Comparison of ENCODE assay signal across 10 cellular contexts in the genomic region with DNA sequence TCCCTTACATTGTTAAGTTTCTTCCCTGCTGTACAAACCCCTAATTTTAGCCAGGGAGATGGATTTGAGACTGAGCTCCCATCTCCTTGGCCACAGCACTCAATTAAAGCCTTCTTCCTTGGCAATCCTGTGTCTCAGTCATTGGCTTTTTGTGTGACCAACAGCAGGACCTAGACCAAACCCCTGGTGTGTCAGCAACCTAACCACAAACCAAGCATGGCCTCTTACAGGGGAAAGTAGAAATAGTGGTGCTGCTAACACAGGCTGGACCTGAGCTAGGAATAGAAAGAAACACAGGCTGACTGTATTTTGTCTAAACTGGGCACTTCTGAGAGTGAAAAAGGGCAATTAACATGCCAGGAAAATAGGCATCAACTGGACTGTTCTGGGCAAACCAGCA. TPM values are rescaled to one million over a fixed set of nuclear protein-coding genes. Genes with fewer than 3 reads are reported as not detected.
A peak's percentile ranks its signal among the peaks of the same experiment; 100 is the strongest.
DNase-seq lines count a peak whose midpoint lies in the region; ATAC-seq and TF ChIP-seq lines count a peak whose summit lies in the region.
"Had no signal": no experiment of that assay in that cellular context is flagged by ENCODE, and none has a peak within 500 bp of the region (broad histone marks: within the 10 kb centered on the region; RNA-seq: fewer than 3 reads in every experiment).

No MANE protein-coding gene starts in this region.

- H3K4me3 ChIP-seq in neutrophil (ENCODE audit: low read depth in 1 of 2, low read length in 1 of 2) (no peak overlapping the region), MG63 (no peak overlapping the region)

- peak overlapping the region; percentile 40 for H3K27ac Mint-ChIP-seq in activated CD8-positive, alpha-beta T cell treated with anti-CD3 and anti-CD28 coated beads, Interleukin-2, amount 10 ng/mL, durations not matched to agents 7 days and 5 days

- peaks cover 21% of the 10 kb centered on the region for H3K36me3 Mint-ChIP-seq in activated CD8-positive, alpha-beta T cell treated with anti-CD3 and anti-CD28 coated beads, Interleukin-2, amount 10 ng/mL, durations not matched to agents 7 days and 5 days (ENCODE audit: low read depth)

- CTCF ChIA-PET in activated CD8-positive, alpha-beta T cell treated with anti-CD3 and anti-CD28 coated beads, Interleukin-2, amount 10 ng/mL, durations not matched to agents 7 days and 5 days (lab: Charles Lee) = interaction anchor here (0.9 to 2.1 kb wide), 3 partner anchors 13 to 32 kb away, joined by 3 to 13 read pairs (median 3); no protein-coding TSS in a partner anchor

- ATAC-seq in GM18499 (IDR thresholded peaks at IDR 0.05; ENCODE audit: insufficient read depth, unreplicated experiment) (peak; percentile 57), HG03108 (IDR thresholded peaks at IDR 0.05; ENCODE audit: unreplicated experiment) (peak; percentile 70)
- peak; percentile 53 for ATAC-seq in activated CD8-positive, alpha-beta T cell treated with anti-CD3 and anti-CD28 coated beads, Interleukin-2, amount 10 ng/mL, durations not matched to agents 7 days and 5 days

- H3K4me1 Mint-ChIP-seq in activated CD8-positive, alpha-beta T cell treated with anti-CD3 and anti-CD28 coated beads, Interleukin-2, amount 10 ng/mL, durations not matched to agents 7 days and 5 days (ENCODE audit: low read depth) = peaks cover 52% of the 10 kb centered on the region

- TF ChIP-seq CTCF in neutrophil (IDR thresholded peaks at IDR 0.05) = no peak

- H3K27me3 Mint-ChIP-seq in activated CD8-positive, alpha-beta T cell treated with anti-CD3 and anti-CD28 coated beads, Interleukin-2, amount 10 ng/mL, durations not matched to agents 7 days and 5 days (ENCODE audit: low read depth) = peaks cover 2% of the 10 kb centered on the region

- no peaks in the 10 kb centered on the region for H3K9me3 ChIP-seq in neutrophil
- H3K9me3 ChIP-seq in MG63 = no peaks in the 10 kb centered on the region

- no peak overlapping the region for H3K4me3 Mint-ChIP-seq in activated CD8-positive, alpha-beta T cell treated with anti-CD3 and anti-CD28 coated beads, Interleukin-2, amount 10 ng/mL, durations not matched to agents 7 days and 5 days

- peaks cover 25 to 32% of the 10 kb centered on the region in 2 experiments for H3K4me1 ChIP-seq in neutrophil (ENCODE audit: control insufficient read depth in 1 of 2, insufficient read depth in 1 of 2, low read depth in 1 of 2, low read length in 1 of 2)

- DNase-seq in activated CD8-positive, alpha-beta T cell treated with anti-CD3 and anti-CD28 coated beads, Interleukin-2, amount 10 ng/mL, durations not matched to agents 7 days and 5 days = peak; percentile 43
- no peak for DNase-seq in T1000 (lab: John Stamatoyannopoulos, UW)
- DNase-seq in SK-N-DZ (ENCODE audit: low spot score) = no peak
- no peak for DNase-seq in MG63
- DNase-seq in NCI-H2029 (lab: John Stamatoyannopoulos, UW) = no peak
- DNase-seq: activated T-cell treated with anti-CD3 and anti-CD28 coated beads, Interleukin-2, amount 50 U/mL, for 48 hours; occipital lobe had no signal

- peaks cover under 1% of the 10 kb centered on the region for H3K9me3 Mint-ChIP-seq in activated CD8-positive, alpha-beta T cell treated with anti-CD3 and anti-CD28 coated beads, Interleukin-2, amount 10 ng/mL, durations not matched to agents 7 days and 5 days (ENCODE audit: insufficient read depth)

- peak overlapping the region; percentile 81 for H3K27ac ChIP-seq in neutrophil

- H3K36me3 ChIP-seq in neutrophil = no peaks in the 10 kb centered on the region
- no peaks in the 10 kb centered on the region for H3K36me3 ChIP-seq in MG63

- H3K27me3 ChIP-seq in neutrophil = no peaks in the 10 kb centered on the region
- H3K27me3 ChIP-seq in MG63 = no peaks in the 10 kb centered on the region

- POLR2A ChIA-PET in activated CD8-positive, alpha-beta T cell treated with anti-CD3 and anti-CD28 coated beads, Interleukin-2, amount 10 ng/mL, durations not matched to agents 7 days and 5 days (lab: Charles Lee) = no interaction called here

RNA-seq across cellular contexts. Expression of gene PPCDC, which starts 37.9 kb away (rescaled TPM):
- 10 to 100 TPM; 27.3 to 29.1 TPM for total RNA-seq in activated CD8-positive, alpha-beta T cell treated with anti-CD3 and anti-CD28 coated beads, Interleukin-2, amount 10 ng/mL, durations not matched to agents 7 days and 5 days
- 20.4 and 33.5 TPM in 2 replicates for polyA plus RNA-seq in SK-N-DZ (2014; cell fraction: cytosol; rRNA removed)
- polyA plus RNA-seq in SK-N-DZ (2014; cell fraction: nucleus; rRNA removed) = 23.3 and 50.7 TPM in 2 replicates
- 10.8 and 31.9 TPM in 2 replicates for total RNA-seq in MG63 (2014; rRNA removed; shearing (Covaris generic); ENCODE audit: low replicate concordance)
